In the genomic region with DNA sequence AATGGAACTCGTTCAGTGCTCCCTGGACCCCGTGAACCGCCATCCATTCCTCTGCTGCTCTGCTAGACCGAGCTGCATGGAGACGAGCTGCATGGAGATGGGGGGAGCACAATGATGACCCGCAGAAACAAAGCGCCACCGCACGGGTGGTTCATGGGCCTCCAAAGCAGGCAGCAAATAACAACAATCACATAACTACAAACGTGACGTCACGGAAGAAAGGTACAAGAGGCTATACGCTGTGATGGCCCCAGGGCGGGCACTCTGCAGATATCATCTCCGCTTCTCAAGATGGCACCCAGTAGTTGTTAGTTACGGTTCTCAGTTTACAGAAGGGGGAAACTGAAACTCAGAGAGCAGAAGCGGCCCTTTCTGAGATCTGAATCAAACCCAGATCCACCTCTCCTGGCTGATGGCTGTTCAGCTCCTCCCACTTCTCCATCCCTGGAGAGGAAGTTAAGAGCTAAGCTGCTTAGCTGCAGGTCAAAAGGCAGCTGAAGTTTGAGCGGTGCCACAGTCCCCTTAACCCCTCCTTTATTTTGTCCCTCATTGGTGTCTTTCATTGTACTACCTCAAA, we compare ENCODE assay signal across 8 cellular contexts. TPM values are rescaled to one million over a fixed set of nuclear protein-coding genes. Genes with fewer than 3 reads are reported as not detected.
A peak's percentile ranks its signal among the peaks of the same experiment; 100 is the strongest.
DNase-seq lines count a peak whose midpoint lies in the region; ATAC-seq lines count a peak whose summit lies in the region.

No MANE protein-coding gene starts in this region.

- H3K4me1 ChIP-seq in CD4-positive, alpha-beta memory T cell (ENCODE audit: insufficient read depth, low read length), result peaks cover 45% of the 10 kb centered on the region
- H3K4me1 ChIP-seq in iPS-20b (ENCODE audit: insufficient read depth, low read length), result peaks cover 8% of the 10 kb centered on the region; the same call in 1 of the 2 replicates

- POLR2A ChIA-PET in CD4-positive, alpha-beta memory T cell (lab: Charles Lee; ENCODE audit: partially characterized antibody), result interaction anchor here (0.9 to 5.7 kb wide), 16 partner anchors 9 to 239 kb away, joined by 3 to 42 read pairs (median 14); a partner anchor contains a TSS

- CTCF ChIA-PET in CD4-positive, alpha-beta memory T cell (lab: Charles Lee; ENCODE audit: partially characterized antibody), result interaction anchor here (1.0 to 4.2 kb wide), 7 partner anchors 11 to 130 kb away, joined by 3 to 12 read pairs (median 4); a partner anchor contains a TSS

- ATAC-seq in HG03432 (IDR thresholded peaks at IDR 0.05; ENCODE audit: unreplicated experiment) (peak; percentile 34), sciatic nerve (no peak)

- peak; percentile 54 to 77 (median 67) for DNase-seq in CD4-positive, alpha-beta memory T cell
- DNase-seq in GM19238 (ENCODE audit: insufficient read length, low spot score) (peak; percentile 73), T-helper 22 cell (ENCODE audit: low read depth) (peak; percentile 37), NCI-H748 (lab: John Stamatoyannopoulos, UW; ENCODE audit: unreplicated experiment) (no peak), glomerular visceral epithelial cell (ENCODE audit: extremely low spot score) (no peak), sciatic nerve (ENCODE audit: low spot score) (no peak)

- no peaks in the 10 kb centered on the region for H3K27me3 Mint-ChIP-seq in CD4-positive, alpha-beta memory T cell

- H3K27me3 ChIP-seq in CD4-positive, alpha-beta memory T cell (ENCODE audit: insufficient read depth, low read length), result no peaks in the 10 kb centered on the region
- no peaks in the 10 kb centered on the region for H3K27me3 ChIP-seq in iPS-20b (ENCODE audit: insufficient read depth, low read length)

- peak overlapping the region; percentile 91 to 99 (median 95) for H3K27ac Mint-ChIP-seq in CD4-positive, alpha-beta memory T cell

- peaks cover 23 to 42% (median 30%) of the 10 kb centered on the region in 4 donors for H3K4me1 Mint-ChIP-seq in CD4-positive, alpha-beta memory T cell

- H3K36me3 ChIP-seq in CD4-positive, alpha-beta memory T cell (ENCODE audit: insufficient read depth, low read length), result peaks cover 35% of the 10 kb centered on the region
- H3K36me3 ChIP-seq in iPS-20b (ENCODE audit: insufficient read depth, low read depth, low read length), result peaks cover 36% of the 10 kb centered on the region

- peaks cover 0 to 3% (median 0%) of the 10 kb centered on the region in 8 donors for H3K9me3 Mint-ChIP-seq in CD4-positive, alpha-beta memory T cell

- H3K4me3 ChIP-seq in CD4-positive, alpha-beta memory T cell (ENCODE audit: low read length in 2 of 2), result peak overlapping the region; percentile 78 to 89
- peak overlapping the region; percentile 79 for H3K4me3 ChIP-seq in iPS-20b (ENCODE audit: low read length)

- peak overlapping the region; percentile 89 for H3K27ac ChIP-seq in CD4-positive, alpha-beta memory T cell (ENCODE audit: low read depth, low read length)
- H3K27ac ChIP-seq in iPS-20b (ENCODE audit: low read length), result no peak overlapping the region

- peak overlapping the region; percentile 89 to 96 (median 92) for H3K4me3 Mint-ChIP-seq in CD4-positive, alpha-beta memory T cell

- intact Hi-C loops in CD4-positive, alpha-beta memory T cell (cut with micrococcal nuclease), result loop anchor here (2.0 to 10.0 kb wide), 5 partner anchors 19 to 469 kb away; a partner anchor contains a TSS
- intact Hi-C loops in sciatic nerve (cut with DNase I), result no loop called here

- peaks cover 21 to 49% of the 10 kb centered on the region in 2 donors for H3K36me3 Mint-ChIP-seq in CD4-positive, alpha-beta memory T cell

- H3K9me3 ChIP-seq in CD4-positive, alpha-beta memory T cell (ENCODE audit: control insufficient read depth in 1 of 2, low read length in 2 of 2), result no peaks in the 10 kb centered on the region
- no peaks in the 10 kb centered on the region for H3K9me3 ChIP-seq in iPS-20b (ENCODE audit: insufficient read depth, low read depth, low read length)

- H3K9ac ChIP-seq in iPS-20b (ENCODE audit: low read depth, low read length), result no peak overlapping the region

RNA-seq across cellular contexts. Expression of a gene that starts 1.7 kb away (rescaled TPM):
- total RNA-seq in CD4-positive, alpha-beta memory T cell, result 100 to 1,000 TPM; 137 to 139 TPM
- polyA plus RNA-seq in CD4-positive, alpha-beta memory T cell, result 10 to 100 TPM; 21.3 to 54.7 TPM
- total RNA-seq in sciatic nerve, result 53.3 TPM

RNA-seq across cellular contexts. Expression of a gene that starts 6.9 kb away (rescaled TPM):
- total RNA-seq in CD4-positive, alpha-beta memory T cell, result 100 to 1,000 TPM; 152 to 156 TPM
- 100 to 1,000 TPM in 1 of 2 donors, 10 to 100 TPM in 1; 97.3 to 113 TPM for polyA plus RNA-seq in CD4-positive, alpha-beta memory T cell
- 9.3 TPM for total RNA-seq in sciatic nerve

RNA-seq across cellular contexts. Expression of a gene that starts 18.3 kb away (rescaled TPM):
- total RNA-seq in CD4-positive, alpha-beta memory T cell, result 100 to 1,000 TPM; 101 to 105 TPM
- 10 to 100 TPM; 28.4 to 49.7 TPM for polyA plus RNA-seq in CD4-positive, alpha-beta memory T cell
- 16.2 TPM for total RNA-seq in sciatic nerve

RNA-seq across cellular contexts. Expression of a gene that starts 33.7 kb away (rescaled TPM):
- total RNA-seq in CD4-positive, alpha-beta memory T cell, result 10 to 100 TPM; 70.7 to 72.4 TPM
- 10 to 100 TPM; 27.2 to 37.7 TPM for polyA plus RNA-seq in CD4-positive, alpha-beta memory T cell
- 11.0 TPM for total RNA-seq in sciatic nerve

RNA-seq across cellular contexts. Expression of a gene that starts 43.3 kb away (rescaled TPM):
- 10 to 100 TPM; 46.5 to 56.3 TPM for total RNA-seq in CD4-positive, alpha-beta memory T cell
- polyA plus RNA-seq in CD4-positive, alpha-beta memory T cell, result 10 to 100 TPM in 1 of 2 donors, 1 to 10 TPM in 1; 3.9 to 11.8 TPM
- 5.1 TPM for total RNA-seq in sciatic nerve

Comparison
In these comparisons a context has a peak if more than half of its experiments do, and no peak if none do; other contexts are left out.
1. DNase-seq: peak in CD4-positive, alpha-beta memory T cell (5 of 5), GM19238 (single experiment) and T-helper 22 cell (single experiment); none in NCI-H748 (single experiment), glomerular visceral epithelial cell (single experiment) and sciatic nerve (single experiment).
2. RNA of a gene that starts 6.9 kb away (total RNA-seq): 152 to 156 TPM in CD4-positive, alpha-beta memory T cell; 9.3 TPM in sciatic nerve (single experiment); every median in the first group is over 10 times any median in the second.